ENCODE assay signal across 1 cellular context in genomic region chr6:89952696-89953095, GRCh38.
TF ChIP-seq lines count a peak whose summit lies in the region.

No MANE protein-coding gene starts in this region.

TF ChIP-seq in GM23338, 12 proteins besides CTCF, POLR2A, EP300 and RAD21 (continued from another document):
- TF ChIP-seq ZNF462 (CRISPR knock-in tag; IDR thresholded peaks at IDR 0.05) = no peak
- TF ChIP-seq STAT1 (IDR thresholded peaks at IDR 0.05; ENCODE audit: unreplicated experiment) = no peak
- no peak for TF ChIP-seq ZNF331 (CRISPR knock-in tag; IDR thresholded peaks at IDR 0.05; ENCODE audit: low read depth)
- no peak for TF ChIP-seq CREB1 (CRISPR knock-in tag; IDR thresholded peaks at IDR 0.05; ENCODE audit: low read depth)
- TF ChIP-seq NANOG (IDR thresholded peaks at IDR 0.05; ENCODE audit: borderline replicate concordance) = no peak
TF ChIP-seq in GM23338: peak in this region for 0.
